ENCODE assay signal across 19 cellular contexts in genomic region chr3:197239857-197240256, GRCh38.
"Had no signal": no experiment of that assay in that cellular context is flagged by ENCODE, and none has a peak within 500 bp of the region (broad histone marks: within the 10 kb centered on the region; RNA-seq: fewer than 3 reads in every experiment).

No MANE protein-coding gene starts in this region.

- H3K4me3 Mint-ChIP-seq: nephron; stimulated activated naive B cell treated with anti-CD40 and anti-IgM and Interleukin-4, amounts not matched to agents 10 μg/mL and 1 μg/mL and 100 μg/mL, for 72 hours; stimulated activated naive CD8-positive, alpha-beta T cell treated with anti-CD3 and anti-CD28 coated beads, Interleukin-15, amount 100 ng/mL, for 72 hours had no signal

- H3K27me3 Mint-ChIP-seq: stimulated activated naive B cell treated with anti-CD40 and anti-IgM and Interleukin-4, amounts not matched to agents 10 μg/mL and 1 μg/mL and 100 μg/mL, for 72 hours; stimulated activated naive CD8-positive, alpha-beta T cell treated with anti-CD3 and anti-CD28 coated beads, Interleukin-15, amount 100 ng/mL, for 72 hours had no signal

- H3K27ac ChIP-seq: coronary artery, gastrocnemius medialis, heart right ventricle, parathyroid adenoma, prostate gland, testis, tibial nerve had no signal

- H3K27me3 ChIP-seq: gastrocnemius medialis, heart right ventricle, testis, tibial nerve had no signal

- H3K4me1 Mint-ChIP-seq: nephron had no signal

- DNase-seq: effector memory CD4-positive, alpha-beta T cell; gastrocnemius medialis; heart right ventricle; hypothalamus; kidney glomerular epithelial cell; occipital lobe; retina; stimulated activated CD4-positive, alpha-beta T cell treated with anti-CD3 and anti-CD28 coated beads, Interleukin-2, amount 100 ng/mL, for 24 hours; stimulated activated CD4-positive, alpha-beta T cell treated with anti-CD3 and anti-CD28 coated beads, Interleukin-4, amount 100 ng/mL, for 4 hours; stimulated activated naive B cell treated with anti-CD40 and anti-IgM and Interleukin-4, amounts not matched to agents 10 μg/mL and 1 μg/mL and 100 μg/mL, for 72 hours; stimulated activated naive CD8-positive, alpha-beta T cell treated with anti-CD3 and anti-CD28 coated beads, Interleukin-15, amount 100 ng/mL, for 72 hours; testis had no signal

- H3K4me3 ChIP-seq: coronary artery, gastrocnemius medialis, heart right ventricle, prostate gland, testis, tibial nerve had no signal

- H3K27ac Mint-ChIP-seq: nephron; stimulated activated naive B cell treated with anti-CD40 and anti-IgM and Interleukin-4, amounts not matched to agents 10 μg/mL and 1 μg/mL and 100 μg/mL, for 72 hours; stimulated activated naive CD8-positive, alpha-beta T cell treated with anti-CD3 and anti-CD28 coated beads, Interleukin-15, amount 100 ng/mL, for 72 hours had no signal

- H3K9ac ChIP-seq: parathyroid adenoma had no signal

- H3K36me3 ChIP-seq: prostate gland had no signal

- H3K4me1 ChIP-seq: parathyroid adenoma, prostate gland, testis, tibial nerve had no signal

- H3K9me3 ChIP-seq: prostate gland, testis had no signal

- FAIRE-seq: endometrium, islet of Langerhans had no signal

- H2AFZ ChIP-seq: parathyroid adenoma had no signal
